Comparison of ENCODE assay signal across 14 cellular contexts in the genomic region with DNA sequence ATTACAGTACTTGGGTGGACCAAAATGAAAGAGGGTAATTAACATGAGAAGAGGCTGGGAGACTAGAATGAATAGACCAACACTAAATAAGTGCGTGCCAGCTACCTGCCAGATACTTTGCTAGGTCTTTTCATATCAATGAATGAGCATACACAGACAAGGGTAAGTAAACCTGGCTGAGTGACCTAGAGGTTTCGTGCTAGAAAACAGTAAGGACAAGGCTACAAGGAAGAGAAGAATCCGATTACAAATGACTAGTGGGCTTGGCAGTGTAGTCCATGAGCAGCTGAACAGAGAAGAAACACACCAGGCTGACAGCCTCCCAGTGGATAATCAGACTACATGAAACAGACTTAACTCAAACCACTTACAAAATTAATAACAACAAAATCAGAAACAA.
"Had no signal": no experiment of that assay in that cellular context is flagged by ENCODE, and none has a peak within 500 bp of the region (broad histone marks: within the 10 kb centered on the region; RNA-seq: fewer than 3 reads in every experiment).

No MANE protein-coding gene starts in this region.

- H3K27ac ChIP-seq: tibial artery, WERI-Rb-1 had no signal

- ATAC-seq: activated CD8-positive, alpha-beta T cell treated with anti-CD3 and anti-CD28 coated beads for 36 hours; left colon; stimulated activated effector memory CD8-positive, alpha-beta T cell treated with anti-CD3 and anti-CD28 coated beads, Interleukin-12 subunit alpha, Interleukin-12 subunit beta, amount 100 ng/mL, for 72 hours had no signal

- H3K9me3 ChIP-seq: tibial artery had no signal

- DNase-seq: activated CD4-positive, alpha-beta T cell treated with anti-CD3 and anti-CD28 coated beads for 48 hours; activated CD8-positive, alpha-beta T cell treated with anti-CD3 and anti-CD28 coated beads for 36 hours; activated gamma-delta T cell; activated T-cell treated with anti-CD3 and anti-CD28 coated beads, Interleukin-2, amount 50 U/mL, for 48 hours; amygdala; effector CD8-positive, alpha-beta T cell; left colon; midbrain; stimulated activated CD4-positive, alpha-beta T cell treated with anti-CD3 and anti-CD28 coated beads, Interleukin-12 subunit alpha, Interleukin-12 subunit beta, amount 100 ng/mL, for 4 hours; T-helper 1 cell; T1000; tibial artery; WERI-Rb-1 had no signal

- H3K4me3 ChIP-seq: tibial artery had no signal

- H3K36me3 ChIP-seq: tibial artery, WERI-Rb-1 had no signal

- H3K27me3 ChIP-seq: tibial artery had no signal
